ENCODE assay signal across 9 cellular contexts in the genomic region with DNA sequence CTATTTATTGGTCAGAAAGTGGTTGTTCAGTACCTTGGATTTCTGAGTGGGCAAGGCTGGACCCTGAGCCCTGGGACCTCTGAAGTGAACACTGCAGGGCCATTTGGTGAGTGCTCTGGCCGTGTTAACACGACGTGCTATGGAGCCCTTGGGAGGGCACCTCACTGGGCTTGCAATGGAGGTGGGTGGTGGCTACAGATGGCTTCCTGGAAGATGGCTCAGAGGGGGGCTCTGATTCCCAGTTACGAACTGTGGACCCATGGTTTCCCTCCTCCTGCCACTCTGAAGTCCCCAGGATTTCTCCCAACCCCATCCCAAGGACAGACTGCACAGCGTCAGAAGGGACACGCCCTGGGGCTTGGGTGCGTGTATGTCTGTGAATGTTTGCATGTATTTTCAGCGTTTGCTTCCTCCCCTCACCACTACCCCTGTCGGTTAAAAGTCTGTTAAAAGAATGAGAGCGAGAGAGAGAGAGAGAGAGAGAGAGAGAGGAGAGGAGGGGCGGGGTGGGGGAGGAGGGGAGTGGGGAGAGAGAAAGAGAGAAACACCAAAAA. TPM values are rescaled to one million over a fixed set of nuclear protein-coding genes. Genes with fewer than 3 reads are reported as not detected.
A peak's percentile ranks its signal among the peaks of the same experiment; 100 is the strongest.
DNase-seq lines count a peak whose midpoint lies in the region; ATAC-seq, FAIRE-seq and TF ChIP-seq lines count a peak whose summit lies in the region.
"Had no signal": no experiment of that assay in that cellular context is flagged by ENCODE, and none has a peak within 500 bp of the region (broad histone marks: within the 10 kb centered on the region; RNA-seq: fewer than 3 reads in every experiment).

No MANE protein-coding gene starts in this region.

- H3K27me3 ChIP-seq in DND-41 (ENCODE audit: insufficient read depth, low read length, poor library complexity) = no peaks in the 10 kb centered on the region
- no peaks in the 10 kb centered on the region for H3K27me3 ChIP-seq in K562 (ENCODE audit: control insufficient read depth in 2 of 2, insufficient read depth in 2 of 2, low read length in 2 of 2)

- H3K9ac ChIP-seq in DND-41 (ENCODE audit: low read depth, low read length) (peak overlapping the region; percentile 86), K562 (ENCODE audit: insufficient read depth in 1 of 2, low read depth in 2 of 2, low read length in 2 of 2) (peak overlapping the region; percentile 42 to 72; a peak in 2 of 4 replicates)

- H3K4me3 ChIP-seq in DND-41 (ENCODE audit: low read depth in 1 of 2, low read length in 2 of 2) (peak overlapping the region; percentile 71 to 84; a peak in 3 of 4 replicates), K562 (no peak overlapping the region)
- H3K4me3 ChIP-seq: esophagus muscularis mucosa had no signal

- CTCF ChIA-PET in K562 (lab: Yijun Ruan, JAX; ENCODE audit: low intra/inter-chr PET ratio) = no interaction called here

- no TSS peak for BruUV-seq in K562 (replicated peaks; lab: Mats Ljungman, UMichigan)

- TF ChIP-seq CTCF in DND-41 (IDR thresholded peaks at IDR 0.05; ENCODE audit: borderline replicate concordance, extremely low read depth, low read length, poor library complexity, severe bottlenecking) (peak; percentile 34), K562 (IDR thresholded peaks at IDR 0.05 in 2 of 3, conservative IDR thresholded peaks at IDR 0.05 in 1 of 3; ENCODE audit: insufficient read depth in 2 of 3, low read depth in 1 of 3, low read length in 3 of 3) (no peak), GM13976 (IDR thresholded peaks at IDR 0.05; ENCODE audit: borderline replicate concordance, control extremely low read depth, extremely low read depth, insufficient read depth, missing control alignments) (no peak)

- intact Hi-C loops in K562 (cut with micrococcal nuclease) = no loop called here

- H4K20me1 ChIP-seq in DND-41 (ENCODE audit: insufficient read depth, low read length) = peaks cover 2% of the 10 kb centered on the region
- H4K20me1 ChIP-seq in K562 (replicated peaks; ENCODE audit: control insufficient read depth, insufficient read depth, low read length) = no peaks in the 10 kb centered on the region

- 28% methylated on average over 8 of the region's 11 CpGs for WGBS in K562 (ENCODE audit: insufficient coverage, low coverage, missing lambda C conversion rate)

- H2AFZ ChIP-seq in DND-41 (ENCODE audit: low read depth, low read length) (peak overlapping the region; percentile 58; the same call in 1 of the 2 replicates), K562 (ENCODE audit: low read depth, low read length) (peak overlapping the region; percentile 94)

- ATAC-seq in DND-41 (ENCODE audit: insufficient read depth, low read depth) (peak; percentile 48), GM19463 (IDR thresholded peaks at IDR 0.05; ENCODE audit: unreplicated experiment) (peak; percentile 38), HG03565 (IDR thresholded peaks at IDR 0.05; ENCODE audit: unreplicated experiment) (peak; percentile 18), K562 (peak; percentile 45)

- H3K9me1 ChIP-seq in K562 (ENCODE audit: control insufficient read depth, insufficient read depth, low read length) = no peaks in the 10 kb centered on the region

- DNase-seq in DND-41 (peak; percentile 82), K562 (ENCODE audit: extremely low read depth in 1 of 4, low spot score in 3 of 4) (peak in 2 of 4 experiments; percentile 27 to 58), NOMO-1 (lab: John Stamatoyannopoulos, UW; ENCODE audit: unreplicated experiment in 2 of 2) (no peak), globus pallidus (ENCODE audit: low spot score) (no peak), GM13976 (ENCODE audit: low spot score) (no peak), NCI-H524 treated with DMSO at 0.1 percent for 48 hours (lab: John Stamatoyannopoulos, UW) (no peak)

- FAIRE-seq in K562 (lab: Jason Lieb, UNC) = no peak

- POLR2A ChIA-PET in K562 (lab: Yijun Ruan, JAX) = no interaction called here

- in situ Hi-C loops in K562 (cut with MboI) (no loop called here), GM13976 (cut with MboI; ENCODE audit: low sequenced_read_pairs, unreplicated experiment) (no loop called here)

- peak overlapping the region; percentile 74 for H3K4me2 ChIP-seq in DND-41 (ENCODE audit: insufficient read depth, low read length)
- no peak overlapping the region for H3K4me2 ChIP-seq in K562 (ENCODE audit: insufficient read depth, low read length)

- no peak for TF ChIP-seq POLR2A in K562 (conservative IDR thresholded peaks at IDR 0.05)

- H3K4me1 ChIP-seq in DND-41 (ENCODE audit: insufficient read depth, low read length) (peaks cover 77% of the 10 kb centered on the region), K562 (replicated peaks in 1 of 2; ENCODE audit: control insufficient read depth in 2 of 2, insufficient read depth in 2 of 2, low read length in 2 of 2) (peaks cover 25 to 43% of the 10 kb centered on the region in 2 experiments)
- H3K4me1 ChIP-seq: esophagus muscularis mucosa had no signal

- H3K36me3 ChIP-seq in DND-41 (ENCODE audit: insufficient read depth, low read length) (peaks cover 6% of the 10 kb centered on the region; the same call in 1 of the 2 replicates), K562 (ENCODE audit: control insufficient read depth, insufficient read depth, low read length) (no peaks in the 10 kb centered on the region)
- H3K36me3 ChIP-seq: esophagus muscularis mucosa had no signal

- no peak for TF ChIP-seq EP300 in K562 (IDR thresholded peaks at IDR 0.05; ENCODE audit: low read length)

- peaks cover 97% of the 10 kb centered on the region for H3K79me2 ChIP-seq in DND-41 (ENCODE audit: insufficient read depth, low read length)
- peaks cover 14% of the 10 kb centered on the region for H3K79me2 ChIP-seq in K562 (ENCODE audit: control insufficient read depth, insufficient read depth, low read length)

- H3K27ac ChIP-seq in DND-41 (ENCODE audit: low read length) (peak overlapping the region; percentile 98), K562 (ENCODE audit: extremely low read depth, low read depth, low read length) (peak overlapping the region; percentile 67; the same call in 2 of the 3 replicates)
- H3K27ac ChIP-seq: esophagus muscularis mucosa had no signal

- H3K9me3 ChIP-seq in DND-41 (ENCODE audit: insufficient read depth, low read length, severe bottlenecking) (no peaks in the 10 kb centered on the region), K562 (replicated peaks; ENCODE audit: control insufficient read depth, insufficient read depth, low read depth, low read length) (no peaks in the 10 kb centered on the region)
- H3K9me3 ChIP-seq: esophagus muscularis mucosa had no signal

- no peak for TF ChIP-seq RAD21 in K562 (CRISPR knock-in tag; conservative IDR thresholded peaks at IDR 0.05 in 1 of 2, IDR thresholded peaks at IDR 0.05 in 1 of 2)

TF ChIP-seq in K562, 482 proteins besides CTCF, POLR2A, EP300 and RAD21 (continues in another document):
- TF ChIP-seq RBM25 (IDR thresholded peaks at IDR 0.05; ENCODE audit: low read depth, low read length, severe bottlenecking) = no peak
- TF ChIP-seq FOXA1 (IDR thresholded peaks at IDR 0.05; ENCODE audit: borderline replicate concordance) = no peak
- TF ChIP-seq, protein P1, sequence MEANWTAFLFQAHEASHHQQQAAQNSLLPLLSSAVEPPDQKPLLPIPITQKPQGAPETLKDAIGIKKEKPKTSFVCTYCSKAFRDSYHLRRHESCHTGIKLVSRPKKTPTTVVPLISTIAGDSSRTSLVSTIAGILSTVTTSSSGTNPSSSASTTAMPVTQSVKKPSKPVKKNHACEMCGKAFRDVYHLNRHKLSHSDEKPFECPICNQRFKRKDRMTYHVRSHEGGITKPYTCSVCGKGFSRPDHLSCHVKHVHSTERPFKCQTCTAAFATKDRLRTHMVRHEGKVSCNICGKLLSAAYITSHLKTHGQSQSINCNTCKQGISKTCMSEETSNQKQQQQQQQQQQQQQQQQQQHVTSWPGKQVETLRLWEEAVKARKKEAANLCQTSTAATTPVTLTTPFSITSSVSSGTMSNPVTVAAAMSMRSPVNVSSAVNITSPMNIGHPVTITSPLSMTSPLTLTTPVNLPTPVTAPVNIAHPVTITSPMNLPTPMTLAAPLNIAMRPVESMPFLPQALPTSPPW (CRISPR knock-in tag; IDR thresholded peaks at IDR 0.05) = peak; percentile 87
- TF ChIP-seq EZH2 (IDR thresholded peaks at IDR 0.05; ENCODE audit: borderline replicate concordance, low read depth, low read length) = no peak

RNA-seq across cellular contexts. Expression of gene RHOH, which starts 3.7 kb away (rescaled TPM):
- total RNA-seq in K562 (2011; cell fraction: chromatin; rRNA removed; ENCODE audit: low replicate concordance) = 11.2 and 13.2 TPM in 2 replicates
- total RNA-seq in K562 (2011; cell fraction: nucleolus; rRNA removed) = 5.3 and 7.5 TPM in 2 replicates
- total RNA-seq in K562 (2011; cell fraction: nucleoplasm; rRNA removed) = 13.0 and 13.2 TPM in 2 replicates
- total RNA-seq in K562 (2014; rRNA removed) = 15.8 and 20.3 TPM in 2 replicates
- total RNA-seq in K562 (2014; rRNA removed; fragmentation: Illumina TruSeq; extraction: Trizol) = 18.1 and 19.0 TPM in 2 replicates
- total RNA-seq in K562 (2015; rRNA removed; fragmentation: Illumina TruSeq; extraction: Trizol) = 17.3 and 17.4 TPM in 2 replicates
- 24.0 and 26.3 TPM in 2 replicates for total RNA-seq in K562 (2021)
- polyA plus RNA-seq in K562 (2011; rRNA removed) = 1.4 and 14.3 TPM in 2 replicates
- 1.2 and 10.9 TPM in 2 replicates for polyA plus RNA-seq in K562 (2011; cell fraction: cytosol; rRNA removed)
- polyA plus RNA-seq in K562 (2011; cell fraction: nucleus; rRNA removed) = 1.3 and 6.8 TPM in 2 replicates
- polyA plus RNA-seq in K562 (2012) = 25.9 and 68.3 TPM in 2 replicates
- 25.5 and 26.7 TPM in 2 replicates for polyA plus RNA-seq in K562 (2014; fragmentation: Illumina TruSeq; extraction: Trizol)
- polyA plus RNA-seq in K562 (2014; fragmentation: Nextera tagmentation; extraction: Ambion mirVana) = 10 to 100 TPM; 27.2 to 37.7 TPM
- polyA plus RNA-seq in K562 (2014; rRNA removed) = 23.2 and 32.5 TPM in 2 replicates
- 1.8 and 13.2 TPM in 2 replicates for polyA minus RNA-seq in K562 (2011; rRNA and poly(A)+ RNA removed)
- 0.91 and 4.9 TPM in 2 replicates for polyA minus RNA-seq in K562 (2011; cell fraction: cytosol; rRNA and poly(A)+ RNA removed)
- polyA minus RNA-seq in K562 (2011; cell fraction: nucleus; rRNA and poly(A)+ RNA removed) = 0.89 and 6.3 TPM in 2 replicates
